Comparison of ENCODE assay signal across 1 cellular context in the genomic region with DNA sequence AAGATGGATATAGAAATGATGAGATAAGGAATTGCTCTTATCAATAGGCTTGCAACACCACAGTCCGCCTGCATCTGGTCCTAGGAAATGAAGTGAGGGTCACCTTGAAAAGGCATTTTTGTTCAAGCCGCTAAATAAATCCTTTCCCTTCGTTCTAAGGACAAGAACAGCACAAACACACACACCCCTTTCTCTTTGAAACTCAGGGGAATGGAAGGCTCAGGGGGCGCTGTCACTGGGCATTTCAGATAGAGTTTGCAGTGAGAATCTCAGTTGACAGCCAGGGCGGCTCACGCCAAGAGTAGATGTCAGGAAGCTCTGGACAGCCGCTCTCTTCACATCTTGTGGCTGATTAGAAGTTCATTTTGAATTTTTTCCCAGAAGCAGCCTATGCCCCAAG.
TF ChIP-seq lines count a peak whose summit lies in the region.

No MANE protein-coding gene starts in this region.

TF ChIP-seq in HepG2, 621 proteins besides CTCF, POLR2A, EP300 and RAD21:
- TF ChIP-seq AGO2 (optimal IDR thresholded peaks at IDR 0.05; ENCODE audit: low read depth, low read length), result peak; percentile 9
- TF ChIP-seq ZNF552 (CRISPR knock-in tag; IDR thresholded peaks at IDR 0.05; ENCODE audit: borderline replicate concordance), result no peak
TF ChIP-seq in HepG2: peak in this region for 1.
